ENCODE assay signal across 1 cellular context in the genomic region with DNA sequence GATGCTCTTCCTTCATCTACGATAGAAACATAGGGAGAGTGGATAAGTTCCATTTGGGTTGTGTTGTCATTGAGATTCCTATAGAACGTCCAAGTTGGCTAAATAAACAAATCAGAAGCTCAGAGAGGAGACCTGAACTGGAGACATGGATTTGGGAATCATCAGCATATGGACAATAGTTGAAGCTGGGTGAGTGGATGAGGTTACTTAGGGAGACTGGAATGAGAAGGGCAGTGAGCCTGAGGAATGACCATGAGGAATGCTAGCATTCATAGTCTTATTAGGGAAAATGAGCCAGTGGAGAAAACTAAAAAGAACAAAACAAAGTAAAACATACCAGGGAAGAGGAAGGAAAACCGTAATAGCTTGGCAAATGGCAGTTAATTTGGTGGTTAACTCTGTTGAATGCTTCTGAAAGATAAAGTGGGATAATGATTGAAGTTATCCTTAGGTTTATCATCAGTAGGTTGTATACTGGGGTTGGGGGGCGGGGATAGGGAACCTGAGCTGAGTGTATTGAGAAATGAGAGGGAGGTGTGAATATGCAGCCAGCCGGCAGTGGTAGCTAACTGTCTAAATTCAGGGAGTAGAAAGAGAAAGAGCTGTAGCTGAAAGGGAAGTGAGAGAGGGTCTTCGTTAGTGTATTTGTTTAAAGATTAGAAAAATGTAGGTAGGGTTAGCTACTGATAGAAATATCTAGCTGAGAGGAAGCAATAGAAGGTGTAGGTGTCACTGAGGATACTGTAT.
A peak's percentile ranks its signal among the peaks of the same experiment; 100 is the strongest.
TF ChIP-seq lines count a peak whose summit lies in the region.

No MANE protein-coding gene starts in this region.

TF ChIP-seq in GM23338, 12 proteins besides CTCF, POLR2A, EP300 and RAD21 (continued from another document):
- TF ChIP-seq, protein P1, sequence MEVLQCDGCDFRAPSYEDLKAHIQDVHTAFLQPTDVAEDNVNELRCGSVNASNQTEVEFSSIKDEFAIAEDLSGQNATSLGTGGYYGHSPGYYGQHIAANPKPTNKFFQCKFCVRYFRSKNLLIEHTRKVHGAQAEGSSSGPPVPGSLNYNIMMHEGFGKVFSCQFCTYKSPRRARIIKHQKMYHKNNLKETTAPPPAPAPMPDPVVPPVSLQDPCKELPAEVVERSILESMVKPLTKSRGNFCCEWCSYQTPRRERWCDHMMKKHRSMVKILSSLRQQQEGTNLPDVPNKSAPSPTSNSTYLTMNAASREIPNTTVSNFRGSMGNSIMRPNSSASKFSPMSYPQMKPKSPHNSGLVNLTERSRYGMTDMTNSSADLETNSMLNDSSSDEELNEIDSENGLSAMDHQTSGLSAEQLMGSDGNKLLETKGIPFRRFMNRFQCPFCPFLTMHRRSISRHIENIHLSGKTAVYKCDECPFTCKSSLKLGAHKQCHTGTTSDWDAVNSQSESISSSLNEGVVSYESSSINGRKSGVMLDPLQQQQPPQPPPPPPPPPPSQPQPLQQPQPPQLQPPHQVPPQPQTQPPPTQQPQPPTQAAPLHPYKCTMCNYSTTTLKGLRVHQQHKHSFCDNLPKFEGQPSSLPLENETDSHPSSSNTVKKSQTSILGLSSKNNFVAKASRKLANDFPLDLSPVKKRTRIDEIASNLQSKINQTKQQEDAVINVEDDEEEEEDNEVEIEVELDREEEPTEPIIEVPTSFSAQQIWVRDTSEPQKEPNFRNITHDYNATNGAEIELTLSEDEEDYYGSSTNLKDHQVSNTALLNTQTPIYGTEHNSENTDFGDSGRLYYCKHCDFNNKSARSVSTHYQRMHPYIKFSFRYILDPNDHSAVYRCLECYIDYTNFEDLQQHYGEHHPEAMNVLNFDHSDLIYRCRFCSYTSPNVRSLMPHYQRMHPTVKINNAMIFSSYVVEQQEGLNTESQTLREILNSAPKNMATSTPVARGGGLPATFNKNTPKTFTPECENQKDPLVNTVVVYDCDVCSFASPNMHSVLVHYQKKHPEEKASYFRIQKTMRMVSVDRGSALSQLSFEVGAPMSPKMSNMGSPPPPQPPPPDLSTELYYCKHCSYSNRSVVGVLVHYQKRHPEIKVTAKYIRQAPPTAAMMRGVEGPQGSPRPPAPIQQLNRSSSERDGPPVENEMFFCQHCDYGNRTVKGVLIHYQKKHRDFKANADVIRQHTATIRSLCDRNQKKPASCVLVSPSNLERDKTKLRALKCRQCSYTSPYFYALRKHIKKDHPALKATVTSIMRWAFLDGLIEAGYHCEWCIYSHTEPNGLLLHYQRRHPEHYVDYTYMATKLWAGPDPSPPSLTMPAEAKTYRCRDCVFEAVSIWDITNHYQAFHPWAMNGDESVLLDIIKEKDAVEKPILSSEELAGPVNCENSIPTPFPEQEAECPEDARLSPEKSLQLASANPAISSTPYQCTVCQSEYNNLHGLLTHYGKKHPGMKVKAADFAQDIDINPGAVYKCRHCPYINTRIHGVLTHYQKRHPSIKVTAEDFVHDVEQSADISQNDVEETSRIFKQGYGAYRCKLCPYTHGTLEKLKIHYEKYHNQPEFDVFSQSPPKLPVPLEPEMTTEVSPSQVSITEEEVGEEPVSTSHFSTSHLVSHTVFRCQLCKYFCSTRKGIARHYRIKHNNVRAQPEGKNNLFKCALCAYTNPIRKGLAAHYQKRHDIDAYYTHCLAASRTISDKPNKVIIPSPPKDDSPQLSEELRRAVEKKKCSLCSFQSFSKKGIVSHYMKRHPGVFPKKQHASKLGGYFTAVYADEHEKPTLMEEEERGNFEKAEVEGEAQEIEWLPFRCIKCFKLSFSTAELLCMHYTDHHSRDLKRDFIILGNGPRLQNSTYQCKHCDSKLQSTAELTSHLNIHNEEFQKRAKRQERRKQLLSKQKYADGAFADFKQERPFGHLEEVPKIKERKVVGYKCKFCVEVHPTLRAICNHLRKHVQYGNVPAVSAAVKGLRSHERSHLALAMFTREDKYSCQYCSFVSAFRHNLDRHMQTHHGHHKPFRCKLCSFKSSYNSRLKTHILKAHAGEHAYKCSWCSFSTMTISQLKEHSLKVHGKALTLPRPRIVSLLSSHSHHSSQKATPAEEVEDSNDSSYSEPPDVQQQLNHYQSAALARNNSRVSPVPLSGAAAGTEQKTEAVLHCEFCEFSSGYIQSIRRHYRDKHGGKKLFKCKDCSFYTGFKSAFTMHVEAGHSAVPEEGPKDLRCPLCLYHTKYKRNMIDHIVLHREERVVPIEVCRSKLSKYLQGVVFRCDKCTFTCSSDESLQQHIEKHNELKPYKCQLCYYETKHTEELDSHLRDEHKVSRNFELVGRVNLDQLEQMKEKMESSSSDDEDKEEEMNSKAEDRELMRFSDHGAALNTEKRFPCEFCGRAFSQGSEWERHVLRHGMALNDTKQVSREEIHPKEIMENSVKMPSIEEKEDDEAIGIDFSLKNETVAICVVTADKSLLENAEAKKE (CRISPR knock-in tag; IDR thresholded peaks at IDR 0.05): peak; percentile 78
- TF ChIP-seq NANOG (IDR thresholded peaks at IDR 0.05; ENCODE audit: borderline replicate concordance): no peak
